In the genomic region with DNA sequence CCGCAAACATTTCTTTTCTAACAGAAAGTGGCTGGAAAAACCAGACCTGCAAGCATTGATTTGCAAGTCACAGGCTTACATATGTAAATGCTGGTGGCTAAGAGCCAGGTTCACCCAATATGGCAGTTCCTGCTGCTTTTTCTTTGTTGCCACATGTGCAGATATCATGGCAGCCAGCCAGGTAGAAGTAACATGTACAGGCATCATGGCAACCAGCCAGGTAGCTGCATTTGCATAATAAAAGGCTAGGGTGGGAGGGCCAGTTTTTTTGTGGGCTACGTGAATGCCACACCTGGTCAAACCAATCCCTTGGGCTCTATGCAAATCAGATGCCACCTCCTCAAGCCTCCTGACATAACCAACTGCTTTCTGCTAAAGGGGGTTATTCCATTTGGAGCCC, we compare ENCODE assay signal across 2 cellular contexts.
A peak's percentile ranks its signal among the peaks of the same experiment; 100 is the strongest.
TF ChIP-seq lines count a peak whose summit lies in the region.

No MANE protein-coding gene starts in this region.

TF ChIP-seq in Ishikawa, 13 proteins besides CTCF, POLR2A, EP300 and RAD21:
- TF ChIP-seq TAF1 (IDR thresholded peaks at IDR 0.05; ENCODE audit: low read depth) (no peak), USF1 (IDR thresholded peaks at IDR 0.05) (no peak; the same call in 1 of the 2 replicates), REST (IDR thresholded peaks at IDR 0.05; ENCODE audit: low read depth) (no peak), ZBTB7A (IDR thresholded peaks at IDR 0.05; ENCODE audit: low read depth) (no peak), CEBPB (IDR thresholded peaks at IDR 0.05) (peak; percentile 56), NFIC (IDR thresholded peaks at IDR 0.05) (peak; percentile 95), TCF12 (IDR thresholded peaks at IDR 0.05; ENCODE audit: low read depth) (no peak; the same call in 1 of the 2 replicates)
- TF ChIP-seq, protein P1, sequence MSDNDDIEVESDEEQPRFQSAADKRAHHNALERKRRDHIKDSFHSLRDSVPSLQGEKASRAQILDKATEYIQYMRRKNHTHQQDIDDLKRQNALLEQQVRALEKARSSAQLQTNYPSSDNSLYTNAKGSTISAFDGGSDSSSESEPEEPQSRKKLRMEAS (IDR thresholded peaks at IDR 0.05), result peak; percentile 61; the same call in 1 of the 2 replicates

TF ChIP-seq in H1, 55 proteins besides CTCF, POLR2A, EP300 and RAD21:
- no peak for TF ChIP-seq TCF12 (IDR thresholded peaks at IDR 0.05; ENCODE audit: low read depth, low read length)
- TF ChIP-seq, protein P2, sequence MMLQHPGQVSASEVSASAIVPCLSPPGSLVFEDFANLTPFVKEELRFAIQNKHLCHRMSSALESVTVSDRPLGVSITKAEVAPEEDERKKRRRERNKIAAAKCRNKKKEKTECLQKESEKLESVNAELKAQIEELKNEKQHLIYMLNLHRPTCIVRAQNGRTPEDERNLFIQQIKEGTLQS (IDR thresholded peaks at IDR 0.05; ENCODE audit: insufficient read depth, low read depth, low read length), result no peak
- peak; percentile 64; the same call in 1 of the 2 replicates for TF ChIP-seq YY1 (IDR thresholded peaks at IDR 0.05; ENCODE audit: low read depth, low read length)
- no peak for TF ChIP-seq SRF (IDR thresholded peaks at IDR 0.05; ENCODE audit: low read depth, low read length)
- TF ChIP-seq ATF2 (IDR thresholded peaks at IDR 0.05; ENCODE audit: low read length), result no peak
- TF ChIP-seq KDM1A (IDR thresholded peaks at IDR 0.05; ENCODE audit: borderline replicate concordance, low read length), result no peak
TF ChIP-seq in H1: peak in this region for 1.
